ENCODE assay signal across 9 cellular contexts in the genomic region with DNA sequence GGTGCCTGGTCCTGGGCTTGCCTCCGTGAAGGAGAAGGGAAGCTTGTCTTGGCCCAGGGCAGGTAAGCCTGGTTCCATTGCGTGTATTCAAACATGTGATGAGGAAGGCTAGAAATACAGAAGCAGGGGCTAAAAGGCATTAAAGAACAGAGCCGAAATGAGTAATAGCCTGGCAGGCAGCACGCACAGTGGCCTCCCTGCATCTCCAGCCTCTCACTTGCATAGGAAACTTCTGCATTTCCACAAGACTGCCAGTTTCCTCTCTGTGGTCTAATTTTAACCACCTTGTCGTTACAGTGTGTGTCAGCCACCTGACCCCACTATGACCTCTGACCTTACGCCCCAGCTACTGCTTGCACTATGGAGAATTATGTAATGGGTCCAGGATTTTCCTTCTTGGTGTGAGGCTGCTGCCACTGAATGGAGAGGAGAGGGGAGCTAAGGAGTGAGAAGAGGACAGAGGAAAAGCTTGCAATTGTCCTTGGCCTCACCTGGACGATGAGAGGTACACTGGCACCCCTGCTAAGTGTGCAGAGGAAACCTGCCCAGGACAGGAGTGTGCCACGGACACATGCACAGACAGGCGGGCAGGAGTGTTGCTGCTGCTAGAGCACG. TPM values are rescaled to one million over a fixed set of nuclear protein-coding genes. Genes with fewer than 3 reads are reported as not detected.
DNase-seq lines count a peak whose midpoint lies in the region; ATAC-seq, FAIRE-seq and TF ChIP-seq lines count a peak whose summit lies in the region.
"Had no signal": no experiment of that assay in that cellular context is flagged by ENCODE, and none has a peak within 500 bp of the region (broad histone marks: within the 10 kb centered on the region; RNA-seq: fewer than 3 reads in every experiment).

No MANE protein-coding gene starts in this region.

- 19% methylated on average over 10 of the region's 10 CpGs for WGBS in GM12878 (ENCODE audit: insufficient coverage, insufficient replicate concordance, low lambda C conversion rate, missing lambda C conversion rate)

- no peak; the same call in 1 of the 2 replicates for TF ChIP-seq POLR2A in GM12878 (IDR thresholded peaks at IDR 0.05; ENCODE audit: low read depth, low read length)

- POLR2A ChIA-PET in GM12878 (lab: Charles Lee), result interaction anchor here (1.4 to 10.8 kb wide), 7 partner anchors 19 to 173 kb away, joined by 3 to 148 read pairs (median 12); no protein-coding TSS in a partner anchor

- BruUV-seq in GM12878 (replicated peaks; lab: Mats Ljungman, UMichigan), result no TSS peak

- RAD21 ChIA-PET in GM12878 (lab: Charles Lee; ENCODE audit: unreplicated experiment), result interaction anchor here (0.7 to 10.4 kb wide), 16 partner anchors 13 to 248 kb away, joined by 3 to 160 read pairs (median 12); a partner anchor contains a TSS

- no peaks in the 10 kb centered on the region for H3K9me3 ChIP-seq in GM12878 (replicated peaks; ENCODE audit: control insufficient read depth, insufficient read depth, low read length)

- peaks cover 69 to 84% of the 10 kb centered on the region in 2 donors for H3K4me1 Mint-ChIP-seq in natural killer cell treated with Interleukin-12 subunit alpha and Interleukin-12 subunit beta and Interleukin-15 and Interleukin-18, amount 100 ng/mL, for 72 hours (ENCODE audit: low read depth in 2 of 2)

- no peaks in the 10 kb centered on the region for H3K9me3 Mint-ChIP-seq in natural killer cell treated with Interleukin-12 subunit alpha and Interleukin-12 subunit beta and Interleukin-15 and Interleukin-18, amount 100 ng/mL, for 72 hours

- H2AFZ ChIP-seq in GM12878 (ENCODE audit: control insufficient read depth, low read depth, low read length), result no peak overlapping the region

- H4K20me1 ChIP-seq in GM12878 (ENCODE audit: control insufficient read depth, insufficient read depth), result no peaks in the 10 kb centered on the region

- peak overlapping the region; percentile 93 for H3K27ac ChIP-seq in GM12878 (ENCODE audit: control insufficient read depth, insufficient read depth)

- SMC1A ChIA-PET in GM12878 (lab: Charles Lee; ENCODE audit: uncharacterized antibody, unreplicated experiment), result interaction anchor here (0.8 to 7.1 kb wide), 20 partner anchors 11 to 195 kb away, joined by 3 to 107 read pairs (median 18); a partner anchor contains a TSS

- H3K27me3 Mint-ChIP-seq in natural killer cell treated with Interleukin-12 subunit alpha and Interleukin-12 subunit beta and Interleukin-15 and Interleukin-18, amount 100 ng/mL, for 72 hours, result no peaks in the 10 kb centered on the region

- peaks cover 16% of the 10 kb centered on the region for H3K79me2 ChIP-seq in GM12878 (ENCODE audit: control insufficient read depth, insufficient read depth, low read length)

- ATAC-seq in GM12878, result peak; percentile 56
- peak; percentile 70 to 79 for ATAC-seq in natural killer cell treated with Interleukin-12 subunit alpha and Interleukin-12 subunit beta and Interleukin-15 and Interleukin-18, amount 100 ng/mL, for 72 hours

- H3K27me3 ChIP-seq in GM12878 (replicated peaks in 1 of 2; ENCODE audit: control insufficient read depth in 2 of 2, insufficient read depth in 2 of 2, low read length in 1 of 2), result no peaks in the 10 kb centered on the region

- peak overlapping the region; percentile 80 to 85 for H3K27ac Mint-ChIP-seq in natural killer cell treated with Interleukin-12 subunit alpha and Interleukin-12 subunit beta and Interleukin-15 and Interleukin-18, amount 100 ng/mL, for 72 hours

- peak overlapping the region; percentile 90 for H3K4me3 Mint-ChIP-seq in natural killer cell treated with Interleukin-12 subunit alpha and Interleukin-12 subunit beta and Interleukin-15 and Interleukin-18, amount 100 ng/mL, for 72 hours

- no peak overlapping the region for H3K4me3 ChIP-seq in GM12878

- H3K4me2 ChIP-seq in GM12878 (ENCODE audit: control insufficient read depth, insufficient read depth), result peak overlapping the region; percentile 71

- H3K36me3 ChIP-seq in GM12878 (ENCODE audit: control insufficient read depth in 2 of 2, insufficient read depth in 2 of 2, low read length in 1 of 2), result peaks cover 4 to 5% of the 10 kb centered on the region in 2 experiments; a peak in 3 of 4 replicates

- CTCF ChIA-PET in GM12878 (lab: Yijun Ruan, JAX), result interaction anchor here (0.8 to 11.4 kb wide), 13 partner anchors 12 to 305 kb away, joined by 3 to 126 read pairs (median 5); a partner anchor contains a TSS

- peak; percentile 88 for FAIRE-seq in GM12878 (lab: Jason Lieb, UNC)
- FAIRE-seq: islet of Langerhans had no signal

- intact Hi-C loops in GM12878 (cut with micrococcal nuclease; ENCODE audit: unreplicated experiment), result loop anchor here (1.0 kb wide), 1 partner anchor 17 kb away; no protein-coding TSS in a partner anchor

- in situ Hi-C loops in GM12878 (cut with MboI), result no loop called here

- TF ChIP-seq EP300 in GM12878 (IDR thresholded peaks at IDR 0.05; ENCODE audit: borderline replicate concordance in 1 of 2, control insufficient read depth in 1 of 2, low read depth in 2 of 2, low read length in 2 of 2), result peak; percentile 99

- no peaks in the 10 kb centered on the region for H3K36me3 Mint-ChIP-seq in natural killer cell treated with Interleukin-12 subunit alpha and Interleukin-12 subunit beta and Interleukin-15 and Interleukin-18, amount 100 ng/mL, for 72 hours

- H3K4me1 ChIP-seq in GM12878 (ENCODE audit: control insufficient read depth, insufficient read depth, low read length), result peaks cover 83% of the 10 kb centered on the region

- TF ChIP-seq RAD21 in GM12878 (IDR thresholded peaks at IDR 0.05; ENCODE audit: insufficient read depth, low read depth, low read length), result no peak

- TF ChIP-seq CTCF in GM12878 (IDR thresholded peaks at IDR 0.05 in 2 of 3, conservative IDR thresholded peaks at IDR 0.05 in 1 of 3; ENCODE audit: control insufficient read depth in 2 of 3, extremely low read depth in 1 of 3, insufficient read depth in 1 of 3, low read depth in 3 of 3, low read length in 3 of 3), result no peak

- DNase-seq in activated naive CD4-positive, alpha-beta T cell treated with Interleukin-2 at 50 U/mL for 16 hours, result peak; percentile 66
- DNase-seq in activated naive CD4-positive, alpha-beta T cell (lab: John Stamatoyannopoulos, UW), result no peak
- DNase-seq in OCI-M1 (lab: John Stamatoyannopoulos, UW) (peak; percentile 79), GM12878 (ENCODE audit: low read depth, low spot score) (peak; percentile 79), NCI-H524 (lab: John Stamatoyannopoulos, UW) (no peak), NCI-H510A treated with DMSO at 0.1 percent for 48 hours (lab: John Stamatoyannopoulos, UW) (no peak), AG20443 (ENCODE audit: low spot score) (no peak)
- DNase-seq in natural killer cell treated with Interleukin-12 subunit alpha and Interleukin-12 subunit beta and Interleukin-15 and Interleukin-18, amount 100 ng/mL, for 72 hours (ENCODE audit: low spot score), result peak; percentile 69

- peak overlapping the region; percentile 68 for H3K9ac ChIP-seq in GM12878 (ENCODE audit: control insufficient read depth, insufficient read depth, low read length)

RNA-seq across cellular contexts. Expression of a gene that starts 32.8 kb away (rescaled TPM):
- 220 and 277 TPM in 2 replicates for total RNA-seq in GM12878 (2013; cell fraction: nucleolus; rRNA removed)
- 30.8 and 40.8 TPM in 2 replicates for total RNA-seq in GM12878 (2014; rRNA removed)
- total RNA-seq in GM12878 (2014; rRNA removed; fragmentation: Illumina TruSeq; extraction: Trizol), result 4.6 and 4.9 TPM in 2 replicates
- 55.4 and 61.1 TPM in 2 replicates for total RNA-seq in GM12878 (2021)
- polyA plus RNA-seq in GM12878 (2011; ENCODE audit: low read depth), result 8.2 TPM
- 4.2 and 10.5 TPM in 2 replicates for polyA plus RNA-seq in GM12878 (2011; rRNA removed)
- 16.0 and 34.6 TPM in 2 replicates for polyA plus RNA-seq in GM12878 (2011; cell fraction: cytosol; rRNA removed)
- 88.9 and 92.7 TPM in 2 replicates for polyA plus RNA-seq in GM12878 (2011; cell fraction: nucleus; rRNA removed)
- 38.9 and 49.7 TPM in 2 replicates for polyA plus RNA-seq in GM12878 (2012)
- 0.81 and 1.8 TPM in 2 replicates for polyA plus RNA-seq in GM12878 (2014; fragmentation: Illumina TruSeq; extraction: Trizol)
- polyA plus RNA-seq in GM12878 (2014; fragmentation: Nextera tagmentation; extraction: Ambion mirVana), result under 1 TPM; 0.11 to 0.57 TPM
- polyA plus RNA-seq in GM12878 (2014; rRNA removed), result 26.5 and 40.9 TPM in 2 replicates
- 1 to 10 TPM; 2.0 to 4.9 TPM for polyA plus RNA-seq in GM12878 (2016; fragmentation: Nextera tagmentation; extraction: Ambion mirVana)
- polyA minus RNA-seq in GM12878 (2011; rRNA and poly(A)+ RNA removed), result 9.8 and 22.7 TPM in 2 replicates
- 23.8 and 29.3 TPM in 2 replicates for polyA minus RNA-seq in GM12878 (2011; cell fraction: cytosol; rRNA and poly(A)+ RNA removed)
- 47.3 and 88.0 TPM in 2 replicates for polyA minus RNA-seq in GM12878 (2011; cell fraction: nucleus; rRNA and poly(A)+ RNA removed)
- total RNA-seq in natural killer cell treated with Interleukin-12 subunit alpha and Interleukin-12 subunit beta and Interleukin-15 and Interleukin-18, amount 100 ng/mL, for 72 hours, result 10 to 100 TPM; 24.8 to 56.7 TPM

RNA-seq across cellular contexts. Expression of a gene that starts 45.9 kb away (rescaled TPM):
- total RNA-seq in GM12878 (2013; cell fraction: nucleolus; rRNA removed), result 4.1 and 4.5 TPM in 2 replicates
- 57.5 and 58.6 TPM in 2 replicates for total RNA-seq in GM12878 (2014; rRNA removed)
- 25.5 and 29.1 TPM in 2 replicates for total RNA-seq in GM12878 (2014; rRNA removed; fragmentation: Illumina TruSeq; extraction: Trizol)
- total RNA-seq in GM12878 (2021), result 39.7 and 46.9 TPM in 2 replicates
- polyA plus RNA-seq in GM12878 (2011; ENCODE audit: low read depth), result 15.9 TPM
- 21.8 and 34.6 TPM in 2 replicates for polyA plus RNA-seq in GM12878 (2011; rRNA removed)
- 57.5 and 70.9 TPM in 2 replicates for polyA plus RNA-seq in GM12878 (2011; cell fraction: cytosol; rRNA removed)
- 27.2 and 42.6 TPM in 2 replicates for polyA plus RNA-seq in GM12878 (2011; cell fraction: nucleus; rRNA removed)
- polyA plus RNA-seq in GM12878 (2012), result 26.0 and 30.9 TPM in 2 replicates
- polyA plus RNA-seq in GM12878 (2014; fragmentation: Illumina TruSeq; extraction: Trizol), result 24.8 and 32.5 TPM in 2 replicates
- polyA plus RNA-seq in GM12878 (2014; fragmentation: Nextera tagmentation; extraction: Ambion mirVana), result 10 to 100 TPM in 1 of 2 experiments, 1 to 10 TPM in 1; 6.1 to 14.2 TPM
- 49.5 and 59.8 TPM in 2 replicates for polyA plus RNA-seq in GM12878 (2014; rRNA removed)
- 10 to 100 TPM; 73.6 to 75.3 TPM for polyA plus RNA-seq in GM12878 (2016; fragmentation: Nextera tagmentation; extraction: Ambion mirVana)
- 18.9 and 41.3 TPM in 2 replicates for polyA minus RNA-seq in GM12878 (2011; rRNA and poly(A)+ RNA removed)
- polyA minus RNA-seq in GM12878 (2011; cell fraction: cytosol; rRNA and poly(A)+ RNA removed), result 9.4 and 10.5 TPM in 2 replicates
- 2.3 and 5.2 TPM in 2 replicates for polyA minus RNA-seq in GM12878 (2011; cell fraction: nucleus; rRNA and poly(A)+ RNA removed)
- 10 to 100 TPM; 35.5 to 49.8 TPM for total RNA-seq in natural killer cell treated with Interleukin-12 subunit alpha and Interleukin-12 subunit beta and Interleukin-15 and Interleukin-18, amount 100 ng/mL, for 72 hours

RNA-seq across cellular contexts. Expression of a gene that starts 57.8 kb away (rescaled TPM):
- total RNA-seq in GM12878 (2013; cell fraction: nucleolus; rRNA removed), result 111 and 119 TPM in 2 replicates
- total RNA-seq in GM12878 (2014; rRNA removed) (21.1 and 22.5 TPM in 2 replicates), GM12878 (2014; rRNA removed; fragmentation: Illumina TruSeq; extraction: Trizol) (13.4 and 17.5 TPM in 2 replicates), GM12878 (2021) (20.2 and 21.3 TPM in 2 replicates)
- 13.9 TPM for polyA plus RNA-seq in GM12878 (2011; ENCODE audit: low read depth)
- polyA plus RNA-seq in GM12878 (2011; rRNA removed) (16.0 and 33.6 TPM in 2 replicates), GM12878 (2014; fragmentation: Illumina TruSeq; extraction: Trizol) (7.1 and 16.0 TPM in 2 replicates), GM12878 (2014; fragmentation: Nextera tagmentation; extraction: Ambion mirVana) (under 1 TPM; 0.29 to 0.95 TPM), GM12878 (2014; rRNA removed) (22.2 and 24.4 TPM in 2 replicates), GM12878 (2016; fragmentation: Nextera tagmentation; extraction: Ambion mirVana) (10 to 100 TPM; 19.0 to 22.0 TPM)
- 39.9 and 44.5 TPM in 2 replicates for polyA plus RNA-seq in GM12878 (2011; cell fraction: cytosol; rRNA removed)
- 194 and 207 TPM in 2 replicates for polyA plus RNA-seq in GM12878 (2011; cell fraction: nucleus; rRNA removed)
- 32.2 and 34.3 TPM in 2 replicates for polyA plus RNA-seq in GM12878 (2012)
- polyA minus RNA-seq in GM12878 (2011; rRNA and poly(A)+ RNA removed), result 23.5 and 37.9 TPM in 2 replicates
- 12.2 and 19.2 TPM in 2 replicates for polyA minus RNA-seq in GM12878 (2011; cell fraction: cytosol; rRNA and poly(A)+ RNA removed)
- 38.8 and 48.8 TPM in 2 replicates for polyA minus RNA-seq in GM12878 (2011; cell fraction: nucleus; rRNA and poly(A)+ RNA removed)
- 10 to 100 TPM; 32.5 to 34.7 TPM for total RNA-seq in natural killer cell treated with Interleukin-12 subunit alpha and Interleukin-12 subunit beta and Interleukin-15 and Interleukin-18, amount 100 ng/mL, for 72 hours

Comparison
In these comparisons a context has a peak if more than half of its experiments do, and no peak if none do; other contexts are left out.
1. DNase-seq: peak in activated naive CD4-positive, alpha-beta T cell treated with Interleukin-2 at 50 U/mL for 16 hours (single experiment), OCI-M1 (single experiment), GM12878 (single experiment) and natural killer cell treated with Interleukin-12 subunit alpha and Interleukin-12 subunit beta and Interleukin-15 and Interleukin-18, amount 100 ng/mL, for 72 hours (single experiment); none in activated naive CD4-positive, alpha-beta T cell (0 of 4), NCI-H524 (0 of 2), NCI-H510A treated with DMSO at 0.1 percent for 48 hours (single experiment) and AG20443 (single experiment).